ENCODE assay signal across 21 cellular contexts in the genomic region with DNA sequence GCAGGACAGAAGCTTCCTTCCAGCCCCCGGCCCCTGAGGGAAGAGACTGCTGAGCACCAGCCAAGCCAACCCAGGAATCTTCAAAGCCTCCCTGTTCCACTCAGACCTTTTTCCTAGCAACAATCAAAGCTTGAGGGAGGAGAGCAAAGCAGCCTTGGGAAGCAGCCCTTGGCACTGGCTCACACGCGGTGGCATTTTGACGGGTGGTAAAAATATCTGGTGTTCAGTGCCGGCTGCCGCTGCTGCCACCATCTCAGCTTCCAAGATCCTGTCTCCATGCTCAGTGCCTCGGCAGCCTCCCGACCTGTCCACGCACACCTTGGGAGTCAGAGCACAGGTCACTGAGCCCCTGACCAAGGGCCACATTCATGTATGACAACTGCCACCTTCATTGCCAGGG.
DNase-seq lines count a peak whose midpoint lies in the region; ATAC-seq and TF ChIP-seq lines count a peak whose summit lies in the region.
"Had no signal": no experiment of that assay in that cellular context is flagged by ENCODE, and none has a peak within 500 bp of the region (broad histone marks: within the 10 kb centered on the region; RNA-seq: fewer than 3 reads in every experiment).

No MANE protein-coding gene starts in this region.

- H3K4me3 Mint-ChIP-seq in brain, result peak overlapping the region in 1 of 5 experiments; percentile 48
- H3K4me3 Mint-ChIP-seq: B cell, CD14-positive monocyte had no signal

- peaks cover 0 to 68% (median 46%) of the 10 kb centered on the region in 7 donors for H3K27me3 ChIP-seq in heart right ventricle

- peak overlapping the region in 3 of 5 experiments; percentile 10 to 97 (median 95) for H3K27ac Mint-ChIP-seq in brain
- H3K27ac Mint-ChIP-seq: B cell, CD14-positive monocyte had no signal

- H3K36me3 Mint-ChIP-seq in brain, result no peaks in the 10 kb centered on the region
- H3K36me3 Mint-ChIP-seq: CD14-positive monocyte had no signal

- H3K36me3 ChIP-seq in heart right ventricle, result no peaks in the 10 kb centered on the region

- DNase-seq in G401 (ENCODE audit: low spot score) (peak; percentile 90), heart right ventricle (peak; percentile 23 to 48), occipital lobe (lab: John Stamatoyannopoulos, UW) (peak; percentile 65), SK-N-DZ (ENCODE audit: low spot score) (no peak), germinal center (ENCODE audit: low spot score) (no peak), NCI-H748 (lab: John Stamatoyannopoulos, UW; ENCODE audit: unreplicated experiment) (no peak)
- DNase-seq in activated effector memory CD4-positive, alpha-beta T cell treated with Interleukin-2 at 50 U/mL for 16 hours, result no peak
- DNase-seq: GDM1, H7, KBM-7, MM.1S, NCI-H1048, NCI-H1417 treated with DMSO at 0.1 percent for 48 hours, NCI-H187, NCI-H446 treated with DMSO at 0.1 percent for 48 hours, NCI-H526 treated with DMSO at 0.1 percent for 48 hours had no signal

- 51 to 56% methylated on average over 9 of the region's 9 CpGs for WGBS in heart right ventricle, 2 donors

- no peaks in the 10 kb centered on the region for H3K9me3 ChIP-seq in heart right ventricle

- ATAC-seq in heart right ventricle, result peak; percentile 37 to 88 (median 80)

- no peak for TF ChIP-seq CTCF in brain (conservative IDR thresholded peaks at IDR 0.05)
- TF ChIP-seq CTCF in heart right ventricle (IDR thresholded peaks at IDR 0.05), result no peak

- intact Hi-C loops in heart right ventricle (cut with DNase I), result no loop called here

- in situ Hi-C loops in G401 (cut with HindIII; ENCODE audit: low sequenced_read_pairs), result no loop called here

- peaks cover 11% of the 10 kb centered on the region for H3K27me3 Mint-ChIP-seq in brain
- H3K27me3 Mint-ChIP-seq: B cell had no signal

- peaks cover 0 to 11% (median 4%) of the 10 kb centered on the region in 9 donors for H3K4me1 ChIP-seq in heart right ventricle

- H3K27ac ChIP-seq in heart right ventricle, result no peak overlapping the region
- H3K27ac ChIP-seq: HL-60, RWPE1 had no signal

- H3K9me3 Mint-ChIP-seq in brain, result no peaks in the 10 kb centered on the region

- peaks cover 38% of the 10 kb centered on the region for H3K4me1 Mint-ChIP-seq in brain
- H3K4me1 Mint-ChIP-seq: B cell, CD14-positive monocyte had no signal

- H3K4me3 ChIP-seq in heart right ventricle, result no peak overlapping the region

Comparison
In these comparisons a context has a peak if more than half of its experiments do, and no peak if none do; other contexts are left out.
1. DNase-seq: peak in G401 (single experiment), heart right ventricle (2 of 2) and occipital lobe (single experiment); none in SK-N-DZ (single experiment), germinal center (single experiment), activated effector memory CD4-positive, alpha-beta T cell treated with Interleukin-2 at 50 U/mL for 16 hours (single experiment) and NCI-H748 (single experiment).